Comparison of ENCODE assay signal across 1 cellular context in the genomic region with DNA sequence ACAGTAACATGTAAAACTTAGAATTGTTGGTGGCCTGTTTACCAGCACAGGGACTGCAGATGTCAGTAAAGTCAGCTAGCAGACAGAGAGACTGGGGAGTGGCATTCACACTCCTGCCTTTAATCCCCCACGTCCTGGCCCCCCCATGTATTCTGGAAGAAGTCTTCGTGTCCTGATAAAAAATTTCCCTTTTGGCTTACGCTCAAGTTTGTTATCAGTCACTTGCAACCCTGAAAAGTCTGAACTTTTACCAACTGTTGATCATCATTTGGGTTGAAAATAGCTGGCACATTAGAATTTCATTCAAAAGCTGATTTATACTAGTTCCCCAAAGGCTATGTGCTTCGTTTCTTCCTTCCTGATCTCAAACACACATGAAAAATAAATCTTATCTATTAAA.
TF ChIP-seq lines count a peak whose summit lies in the region.

No MANE protein-coding gene starts in this region.

TF ChIP-seq in K562, 482 proteins besides CTCF, POLR2A, EP300 and RAD21 (continued from another document):
- TF ChIP-seq FOXK2 (conservative IDR thresholded peaks at IDR 0.05 in 1 of 2, IDR thresholded peaks at IDR 0.05 in 1 of 2; ENCODE audit: low read depth in 2 of 2), result 0 out of 4 replicates have a peak, but pooled peaks of 1 of the 2 experiments have one; percentile 31
- peak; percentile 87 for TF ChIP-seq CBFA2T2 (conservative IDR thresholded peaks at IDR 0.05)
- peak; percentile 60; the same call in 1 of the 2 replicates for TF ChIP-seq L3MBTL2 (IDR thresholded peaks at IDR 0.05)
- TF ChIP-seq GTF2F1 (IDR thresholded peaks at IDR 0.05; ENCODE audit: low read depth, low read length), result no peak
- 0 out of 2 replicates have a peak, but pooled peaks have one; percentile 40 for TF ChIP-seq SMARCC2 (IDR thresholded peaks at IDR 0.05; ENCODE audit: low read depth)
- TF ChIP-seq NR0B1 (IDR thresholded peaks at IDR 0.05; ENCODE audit: partially characterized antibody), result no peak
- peak; percentile 82 for TF ChIP-seq NCOR1 (IDR thresholded peaks at IDR 0.05)
- TF ChIP-seq CC2D1A (IDR thresholded peaks at IDR 0.05), result peak; percentile 43; the same call in 1 of the 2 replicates
